ENCODE assay signal across 8 cellular contexts in genomic region chr16:29202642-29203041, GRCh38.
DNase-seq lines count a peak whose midpoint lies in the region; ATAC-seq and TF ChIP-seq lines count a peak whose summit lies in the region.
"Not testable (repeated sequence)": the region's sequence is repeated elsewhere in the genome, so short reads cannot be mapped to it uniquely, and the experiment has no call there.

No MANE protein-coding gene starts in this region.

- H3K9me3 ChIP-seq in NT2/D1 (ENCODE audit: insufficient read depth, low read length); right cardiac atrium (ENCODE audit: control insufficient read depth, low read length); stomach: not testable (repeated sequence)

- not testable (repeated sequence) for H3K4me3 Mint-ChIP-seq in CD14-positive monocyte

- H3K27ac ChIP-seq in right cardiac atrium (ENCODE audit: low read length), result not testable (repeated sequence)
- H3K27ac ChIP-seq in stomach, result peak overlapping the region in 3 of 5 donors; percentile 7 to 84 (median 20)

- not testable (repeated sequence) for TF ChIP-seq CTCF in CD14-positive monocyte (IDR thresholded peaks at IDR 0.05); stomach (IDR thresholded peaks at IDR 0.05)

- DNase-seq in CD14-positive monocyte (ENCODE audit: low spot score), result not testable (repeated sequence)
- DNase-seq in NCI-H1092 treated with DMSO at 0.1 percent for 48 hours (lab: John Stamatoyannopoulos, UW) (peak; percentile 83), NCI-H2196 treated with DMSO at 0.1 percent for 48 hours (lab: John Stamatoyannopoulos, UW; ENCODE audit: unreplicated experiment) (peak; percentile 52), NT2/D1 (ENCODE audit: low read depth, low spot score) (peak; percentile 48), cerebellar cortex (ENCODE audit: low spot score) (peak; percentile 75), right cardiac atrium (peak in 2 of 3 donors; percentile 38 to 51), myocyte (ENCODE audit: low read depth) (peak; percentile 15), stomach (peak; percentile 74)

- peaks cover 17% of the 10 kb centered on the region for H3K4me1 Mint-ChIP-seq in CD14-positive monocyte

- TF ChIP-seq EP300 in stomach (IDR thresholded peaks at IDR 0.05), result not testable (repeated sequence)

- H3K4me1 ChIP-seq in NT2/D1 (ENCODE audit: insufficient read depth, insufficient read length); right cardiac atrium (ENCODE audit: control insufficient read depth, insufficient read depth, low read length): not testable (repeated sequence)
- H3K4me1 ChIP-seq in stomach, result peaks cover 0 to 40% (median 14%) of the 10 kb centered on the region in 4 donors

- H3K27me3 Mint-ChIP-seq in CD14-positive monocyte (ENCODE audit: low read depth in 3 of 3), result not testable (repeated sequence)

- ATAC-seq in right cardiac atrium, result not testable (repeated sequence)

- not testable (repeated sequence) for TF ChIP-seq POLR2A in stomach (IDR thresholded peaks at IDR 0.05)

- not testable (repeated sequence) for H3K36me3 ChIP-seq in NT2/D1 (ENCODE audit: insufficient read depth, insufficient read length, low read length); stomach

- not testable (repeated sequence) for H3K27me3 ChIP-seq in NT2/D1 (ENCODE audit: insufficient read depth, insufficient read length); right cardiac atrium (ENCODE audit: control insufficient read depth, insufficient read depth); stomach

- H3K27ac Mint-ChIP-seq in CD14-positive monocyte, result peak overlapping the region in 5 of 7 donors; percentile 37 to 75 (median 42)

- H3K36me3 Mint-ChIP-seq in CD14-positive monocyte, result peaks cover 46 to 74% of the 10 kb centered on the region in 2 donors

- intact Hi-C loops in CD14-positive monocyte (cut with micrococcal nuclease); right cardiac atrium (cut with DNase I); stomach (cut with DNase I; ENCODE audit: low total_unique reads): not testable (repeated sequence)

- peaks cover 13 to 22% (median 16%) of the 10 kb centered on the region in 7 donors for H3K9me3 Mint-ChIP-seq in CD14-positive monocyte

- not testable (repeated sequence) for H3K9ac ChIP-seq in NT2/D1 (ENCODE audit: insufficient read length, low read depth)

- WGBS in right cardiac atrium, result 57% methylated on average over 10 of the region's 10 CpGs
- WGBS in stomach, 5 donors, result 28 to 54% (median 44%) methylated on average over 9 to 10 of the region's 10 CpGs

- H3K4me3 ChIP-seq in NT2/D1 (ENCODE audit: insufficient read length, low read depth); right cardiac atrium (ENCODE audit: low read length); stomach: not testable (repeated sequence)
